21 cellular contexts compared by ENCODE assay signal in genomic region chr2:37873749-37874330, GRCh38.
"Had no signal": no experiment of that assay in that cellular context is flagged by ENCODE, and none has a peak within 500 bp of the region (broad histone marks: within the 10 kb centered on the region; RNA-seq: fewer than 3 reads in every experiment).

No MANE protein-coding gene starts in this region.

- FAIRE-seq: kidney, urothelium cell line had no signal

- H3K4me3 ChIP-seq: ovary, prostate gland, transverse colon had no signal

- H3K36me3 Mint-ChIP-seq: activated naive CD8-positive, alpha-beta T cell treated with anti-CD3 and anti-CD28 coated beads, Interleukin-2, amount 10 ng/mL, durations not matched to agents 7 days and 5 days; WTC11 had no signal

- H3K27me3 Mint-ChIP-seq: activated naive CD8-positive, alpha-beta T cell treated with anti-CD3 and anti-CD28 coated beads, Interleukin-2, amount 10 ng/mL, durations not matched to agents 7 days and 5 days had no signal

- H3K4me1 ChIP-seq: prostate gland had no signal

- H3K9me3 Mint-ChIP-seq: activated naive CD8-positive, alpha-beta T cell treated with anti-CD3 and anti-CD28 coated beads, Interleukin-2, amount 10 ng/mL, durations not matched to agents 7 days and 5 days; nephron; T-helper 1 cell treated with Interleukin-12 subunit alpha and Interleukin-12 subunit beta and Interleukin-4 antibody, amounts not matched to agents 30 μg/mL and 1 μg/mL, for 36 hours; WTC11 had no signal

- ATAC-seq: left lobe of liver had no signal

- DNase-seq: activated CD4-positive, alpha-beta T cell treated with anti-CD3 and anti-CD28 coated beads, Interleukin-2, amount 50 U/mL, for 4 hours; activated CD8-positive, alpha-beta memory T cell treated with anti-CD3 and anti-CD28 coated beads for 24 hours; activated CD8-positive, alpha-beta memory T cell treated with anti-CD3 and anti-CD28 coated beads, Interleukin-2, amount 50 U/mL, for 4 hours; activated gamma-delta T cell treated with Interleukin-2 at 50 U/mL for 16 hours; activated naive CD8-positive, alpha-beta T cell treated with anti-CD3 and anti-CD28 coated beads, Interleukin-2, amount 10 ng/mL, durations not matched to agents 7 days and 5 days; amygdala; cortex of kidney; kidney; mammary epithelial cell; midbrain; ovary; stimulated activated CD4-positive, alpha-beta T cell treated with anti-CD3 and anti-CD28 coated beads, Interleukin-1b, Interleukin-23, amount 100 ng/mL, for 48 hours; T1000; transverse colon had no signal

- H3K27ac Mint-ChIP-seq: activated naive CD8-positive, alpha-beta T cell treated with anti-CD3 and anti-CD28 coated beads, Interleukin-2, amount 10 ng/mL, durations not matched to agents 7 days and 5 days; T-helper 1 cell treated with Interleukin-12 subunit alpha and Interleukin-12 subunit beta and Interleukin-4 antibody, amounts not matched to agents 30 μg/mL and 1 μg/mL, for 36 hours; WTC11 had no signal

- H3K36me3 ChIP-seq: neutrophil, ovary, prostate gland, transverse colon had no signal

- H3K27me3 ChIP-seq: neutrophil, ovary, transverse colon had no signal

- H3K4me3 Mint-ChIP-seq: activated naive CD8-positive, alpha-beta T cell treated with anti-CD3 and anti-CD28 coated beads, Interleukin-2, amount 10 ng/mL, durations not matched to agents 7 days and 5 days; T-helper 1 cell treated with Interleukin-12 subunit alpha and Interleukin-12 subunit beta and Interleukin-4 antibody, amounts not matched to agents 30 μg/mL and 1 μg/mL, for 36 hours; WTC11 had no signal

- H3K27ac ChIP-seq: neutrophil, ovary, prostate gland had no signal

- H3K9me3 ChIP-seq: neutrophil, ovary, prostate gland, transverse colon had no signal
